Comparison of ENCODE assay signal across 8 cellular contexts in genomic region chr5:66595877-66596790, GRCh38. TPM values are rescaled to one million over a fixed set of nuclear protein-coding genes. Genes with fewer than 3 reads are reported as not detected.
A peak's percentile ranks its signal among the peaks of the same experiment; 100 is the strongest.
DNase-seq lines count a peak whose midpoint lies in the region; ATAC-seq and TF ChIP-seq lines count a peak whose summit lies in the region.

Gene MAST4 (plus strand): TSS chr5:66596393. CDS start chr5:66596656, 263 bp downstream.

- no CpG with 5 or more reads among the region's 87 CpGs for WGBS in iPS DF 6.9 (ENCODE audit: insufficient coverage, insufficient read length)

- no peaks in the 10 kb centered on the region for H3K36me3 ChIP-seq in iPS DF 6.9 (ENCODE audit: control insufficient read depth, insufficient read depth, low read length)

- H3K36me3 Mint-ChIP-seq in T-helper 17 cell (ENCODE audit: low read depth) (peaks cover 9% of the 10 kb centered on the region), brain (no peaks in the 10 kb centered on the region)

- no peak within 1 kb of the TSS for H3K27ac Mint-ChIP-seq in T-helper 17 cell
- peak within 1 kb of the TSS in 3 of 5 experiments; percentile 57 to 92 (median 67) for H3K27ac Mint-ChIP-seq in brain

- H3K4me3 Mint-ChIP-seq in T-helper 17 cell (peak within 1 kb of the TSS; percentile 85), brain (peak within 1 kb of the TSS; percentile 94 to 98 (median 95))

- DNase-seq in NCI-H1436 (lab: John Stamatoyannopoulos, UW) (peak; percentile 81), T-helper 17 cell (peak in 1 of 3 donors; percentile 13), iPS DF 6.9 (ENCODE audit: low read depth, low spot score) (peak; percentile 88), retinal pigment epithelial cell (ENCODE audit: low read depth) (peak; percentile 43), RKO (ENCODE audit: low spot score) (no peak)

- peak; percentile 89 for ATAC-seq in GM18499 (IDR thresholded peaks at IDR 0.05; ENCODE audit: insufficient read depth, unreplicated experiment)
- peak; percentile 98 for ATAC-seq in HG02884 (IDR thresholded peaks at IDR 0.05; ENCODE audit: unreplicated experiment)
- ATAC-seq in T-helper 17 cell: peak; percentile 81

- no peak within 1 kb of the TSS for H3K27ac ChIP-seq in iPS DF 6.9 (ENCODE audit: low read length)

- peaks cover 9% of the 10 kb centered on the region for H3K4me1 Mint-ChIP-seq in T-helper 17 cell
- peaks cover 31% of the 10 kb centered on the region for H3K4me1 Mint-ChIP-seq in brain

- H3K27me3 ChIP-seq in iPS DF 6.9 (ENCODE audit: control insufficient read depth, insufficient read depth, low read length): peaks cover 24% of the 10 kb centered on the region

- H3K4me3 ChIP-seq in iPS DF 6.9 (ENCODE audit: low read length) (peak within 1 kb of the TSS; percentile 78; the same call in 1 of the 2 replicates), retinal pigment epithelial cell (ENCODE audit: low read length) (peak within 1 kb of the TSS; percentile 58)

- no peaks in the 10 kb centered on the region for H3K9me3 ChIP-seq in T-helper 17 cell (ENCODE audit: control insufficient read depth, low read length, poor library complexity, severe bottlenecking)
- H3K9me3 ChIP-seq in iPS DF 6.9 (ENCODE audit: control insufficient read depth, insufficient read depth, low read length): no peaks in the 10 kb centered on the region

- H3K4me1 ChIP-seq in iPS DF 6.9 (ENCODE audit: control insufficient read depth, insufficient read depth, low read length): no peaks in the 10 kb centered on the region

- H3K27me3 Mint-ChIP-seq in T-helper 17 cell (peaks cover 68% of the 10 kb centered on the region), brain (peaks cover 72% of the 10 kb centered on the region)

- TF ChIP-seq CTCF in brain (conservative IDR thresholded peaks at IDR 0.05) (no peak), retinal pigment epithelial cell (conservative IDR thresholded peaks at IDR 0.05; ENCODE audit: low read depth, low read length) (no peak)

- peaks cover 0 to 3% (median 0%) of the 10 kb centered on the region in 5 experiments for H3K9me3 Mint-ChIP-seq in brain

RNA-seq across cellular contexts. Expression of gene MAST4, which starts in this region (rescaled TPM):
- 10 to 100 TPM; 39.4 to 45.6 TPM for total RNA-seq in T-helper 17 cell
- 8.7 TPM for polyA plus RNA-seq in brain (ENCODE audit: insufficient read depth, low read depth, low replicate concordance)
